In the genomic region with DNA sequence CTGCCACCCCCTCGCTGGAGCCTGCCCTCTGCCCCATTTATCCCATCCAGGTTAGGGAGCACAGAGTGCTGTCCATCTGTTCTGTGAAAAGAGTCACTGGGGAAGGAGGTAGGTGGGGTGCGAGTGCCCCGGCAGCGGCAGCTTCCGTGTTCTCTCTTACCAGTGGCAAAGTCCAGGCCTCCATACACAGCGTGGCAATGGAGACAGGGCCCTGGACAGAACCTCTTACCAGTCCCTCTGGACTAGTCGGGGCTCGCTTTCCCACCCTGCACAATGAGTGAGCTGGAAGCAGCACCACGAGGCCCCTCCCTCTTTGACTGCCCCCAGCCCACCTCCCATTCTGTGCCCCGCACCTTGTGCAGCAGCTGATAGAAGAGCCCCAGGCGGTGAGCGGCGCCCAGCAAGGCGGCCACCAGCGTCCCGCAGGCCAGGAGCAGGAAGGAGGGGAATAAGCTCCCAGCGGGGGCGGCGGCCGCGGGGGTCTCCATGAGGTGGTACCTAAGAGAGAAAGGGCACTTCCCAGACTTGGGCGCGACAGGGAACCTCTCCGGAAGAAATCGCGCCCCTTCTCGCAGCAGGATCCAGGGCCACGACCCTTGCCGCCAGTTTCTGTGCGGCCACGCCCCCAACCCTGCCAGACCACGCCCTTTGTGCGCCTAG, we compare ENCODE assay signal across 1 cellular context.
A peak's percentile ranks its signal among the peaks of the same experiment; 100 is the strongest.
TF ChIP-seq lines count a peak whose summit lies in the region.

No MANE protein-coding gene starts in this region.

TF ChIP-seq in HepG2, 621 proteins besides CTCF, POLR2A, EP300 and RAD21 (continued from another document and continues in another):
- TF ChIP-seq ZNF407 (CRISPR knock-in tag; IDR thresholded peaks at IDR 0.05; ENCODE audit: not compliant biosample characterization), result peak; percentile 16
- TF ChIP-seq TERF1 (CRISPR knock-in tag; IDR thresholded peaks at IDR 0.05), result no peak
- TF ChIP-seq TAF15 (IDR thresholded peaks at IDR 0.05; ENCODE audit: low read depth, low read length, poor library complexity, severe bottlenecking), result peak; percentile 20
- no peak; the same call in 1 of the 2 replicates for TF ChIP-seq ZNF619 (CRISPR knock-in tag; IDR thresholded peaks at IDR 0.05)
- peak; percentile 45 for TF ChIP-seq ZNF709 (CRISPR knock-in tag; IDR thresholded peaks at IDR 0.05)
- TF ChIP-seq SAP130 (CRISPR knock-in tag; IDR thresholded peaks at IDR 0.05; ENCODE audit: low read depth), result no peak
- peak; percentile 41; the same call in 1 of the 2 replicates for TF ChIP-seq KLF12 (CRISPR knock-in tag; IDR thresholded peaks at IDR 0.05; ENCODE audit: borderline replicate concordance)
- peak; percentile 55; the same call in 1 of the 2 replicates for TF ChIP-seq TAF1 (CRISPR knock-in tag; IDR thresholded peaks at IDR 0.05)
- TF ChIP-seq THAP9 (CRISPR knock-in tag; IDR thresholded peaks at IDR 0.05; ENCODE audit: borderline replicate concordance), result peak; percentile 93
- TF ChIP-seq ZNF24 (IDR thresholded peaks at IDR 0.05), result no peak
- TF ChIP-seq, protein P1, sequence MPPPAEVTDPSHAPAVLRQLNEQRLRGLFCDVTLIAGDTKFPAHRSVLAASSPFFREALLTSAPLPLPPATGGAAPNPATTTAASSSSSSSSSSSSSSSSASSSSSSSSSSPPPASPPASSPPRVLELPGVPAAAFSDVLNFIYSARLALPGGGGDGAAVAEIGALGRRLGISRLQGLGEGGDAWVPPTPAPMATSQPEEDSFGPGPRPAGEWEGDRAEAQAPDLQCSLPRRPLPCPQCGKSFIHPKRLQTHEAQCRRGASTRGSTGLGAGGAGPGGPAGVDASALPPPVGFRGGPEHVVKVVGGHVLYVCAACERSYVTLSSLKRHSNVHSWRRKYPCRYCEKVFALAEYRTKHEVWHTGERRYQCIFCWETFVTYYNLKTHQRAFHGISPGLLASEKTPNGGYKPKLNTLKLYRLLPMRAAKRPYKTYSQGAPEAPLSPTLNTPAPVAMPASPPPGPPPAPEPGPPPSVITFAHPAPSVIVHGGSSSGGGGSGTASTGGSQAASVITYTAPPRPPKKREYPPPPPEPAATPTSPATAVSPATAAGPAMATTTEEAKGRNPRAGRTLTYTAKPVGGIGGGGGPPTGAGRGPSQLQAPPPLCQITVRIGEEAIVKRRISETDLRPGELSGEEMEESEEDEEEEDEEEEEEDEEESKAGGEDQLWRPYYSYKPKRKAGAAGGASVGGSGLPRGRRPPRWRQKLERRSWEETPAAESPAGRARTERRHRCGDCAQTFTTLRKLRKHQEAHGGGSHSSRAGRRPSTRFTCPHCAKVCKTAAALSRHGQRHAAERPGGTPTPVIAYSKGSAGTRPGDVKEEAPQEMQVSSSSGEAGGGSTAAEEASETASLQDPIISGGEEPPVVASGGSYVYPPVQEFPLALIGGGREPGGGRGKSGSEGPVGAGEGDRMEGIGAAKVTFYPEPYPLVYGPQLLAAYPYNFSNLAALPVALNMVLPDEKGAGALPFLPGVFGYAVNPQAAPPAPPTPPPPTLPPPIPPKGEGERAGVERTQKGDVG (CRISPR knock-in tag; IDR thresholded peaks at IDR 0.05; ENCODE audit: borderline replicate concordance), result no peak
- no peak for TF ChIP-seq CREM (IDR thresholded peaks at IDR 0.05)
- TF ChIP-seq CREM (CRISPR knock-in tag; IDR thresholded peaks at IDR 0.05), result no peak
- no peak for TF ChIP-seq GTF2F1 (IDR thresholded peaks at IDR 0.05; ENCODE audit: low read length)
- TF ChIP-seq PREB (CRISPR knock-in tag; IDR thresholded peaks at IDR 0.05), result no peak
- no peak for TF ChIP-seq ZNF530 (CRISPR knock-in tag; IDR thresholded peaks at IDR 0.05; ENCODE audit: low read depth)
- TF ChIP-seq AGO2 (optimal IDR thresholded peaks at IDR 0.05; ENCODE audit: low read depth, low read length), result peak; percentile 53
- TF ChIP-seq RBM39 (IDR thresholded peaks at IDR 0.05; ENCODE audit: low read depth, low read length, poor library complexity, severe bottlenecking), result no peak
- TF ChIP-seq HDAC2 (CRISPR knock-in tag; IDR thresholded peaks at IDR 0.05), result 0 out of 2 replicates have a peak, but pooled peaks have one; percentile 11
- TF ChIP-seq FOXC1 (CRISPR knock-in tag; IDR thresholded peaks at IDR 0.05; ENCODE audit: borderline replicate concordance), result no peak
- TF ChIP-seq ELF1 (CRISPR knock-in tag; IDR thresholded peaks at IDR 0.05), result peak; percentile 66
- no peak for TF ChIP-seq ZNF512 (CRISPR knock-in tag; IDR thresholded peaks at IDR 0.05)
- TF ChIP-seq SUZ12 (IDR thresholded peaks at IDR 0.05; ENCODE audit: low read depth, low read length), result no peak
- 0 out of 2 replicates have a peak, but pooled peaks have one; percentile 5 for TF ChIP-seq ZNF543 (CRISPR knock-in tag; IDR thresholded peaks at IDR 0.05)
- TF ChIP-seq ZBTB38 (CRISPR knock-in tag; IDR thresholded peaks at IDR 0.05), result no peak
- TF ChIP-seq POLR2G (IDR thresholded peaks at IDR 0.05; ENCODE audit: low read depth, low read length), result peak; percentile 56; the same call in 1 of the 2 replicates
- no peak for TF ChIP-seq NFIB (CRISPR knock-in tag; IDR thresholded peaks at IDR 0.05; ENCODE audit: borderline replicate concordance)
- TF ChIP-seq SP4 (CRISPR knock-in tag; IDR thresholded peaks at IDR 0.05), result 0 out of 2 replicates have a peak, but pooled peaks have one; percentile 16
- 0 out of 2 replicates have a peak, but pooled peaks have one; percentile 8 for TF ChIP-seq DMAP1 (CRISPR knock-in tag; IDR thresholded peaks at IDR 0.05)
- no peak for TF ChIP-seq XBP1 (CRISPR knock-in tag; IDR thresholded peaks at IDR 0.05)
- no peak for TF ChIP-seq ZNF800 (CRISPR knock-in tag; IDR thresholded peaks at IDR 0.05)
- no peak for TF ChIP-seq ZNF460 (CRISPR knock-in tag; IDR thresholded peaks at IDR 0.05; ENCODE audit: borderline replicate concordance)
- no peak for TF ChIP-seq ZNF558 (CRISPR knock-in tag; IDR thresholded peaks at IDR 0.05; ENCODE audit: borderline replicate concordance)
- TF ChIP-seq, protein P2, sequence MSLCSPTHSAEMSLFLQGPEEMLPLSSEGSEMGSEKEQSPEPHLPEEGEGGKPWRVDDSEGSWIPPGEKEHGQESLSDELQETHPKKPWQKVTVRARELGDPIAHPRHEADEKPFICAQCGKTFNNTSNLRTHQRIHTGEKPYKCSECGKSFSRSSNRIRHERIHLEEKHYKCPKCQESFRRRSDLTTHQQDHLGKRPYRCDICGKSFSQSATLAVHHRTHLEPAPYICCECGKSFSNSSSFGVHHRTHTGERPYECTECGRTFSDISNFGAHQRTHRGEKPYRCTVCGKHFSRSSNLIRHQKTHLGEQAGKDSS (CRISPR knock-in tag; IDR thresholded peaks at IDR 0.05; ENCODE audit: borderline replicate concordance, low read depth), result peak; percentile 5; the same call in 1 of the 2 replicates
